In genomic region chr1:246063013-246063616, GRCh38 we compare ENCODE assay signal across 19 cellular contexts.
"Had no signal": no experiment of that assay in that cellular context is flagged by ENCODE, and none has a peak within 500 bp of the region (broad histone marks: within the 10 kb centered on the region; RNA-seq: fewer than 3 reads in every experiment).

No MANE protein-coding gene starts in this region.

- H3K27ac ChIP-seq: adrenal gland, Peyer's patch, RWPE1 had no signal

- H3K27ac Mint-ChIP-seq: activated CD8-positive, alpha-beta T cell treated with anti-CD3 and anti-CD28 coated beads, Interleukin-2, amount 10 ng/mL, durations not matched to agents 7 days and 5 days; activated naive CD8-positive, alpha-beta T cell treated with anti-CD3 and anti-CD28 coated beads, Interleukin-2, amount 10 ng/mL, durations not matched to agents 7 days and 5 days; T-helper 1 cell treated with Interleukin-12 subunit alpha and Interleukin-12 subunit beta and Interleukin-4 antibody, amounts not matched to agents 30 μg/mL and 1 μg/mL, for 36 hours had no signal

- DNase-seq: activated CD4-positive, alpha-beta T cell treated with anti-CD3 and anti-CD28 coated beads for 48 hours; activated CD4-positive, alpha-beta T cell treated with anti-CD3 and anti-CD28 coated beads, Interleukin-2, amount 50 U/mL, for 4 hours; activated CD4-positive, CD25-positive, alpha-beta regulatory T cell treated with anti-CD3 and anti-CD28 coated beads, Interleukin-2, amount 50 U/mL, for 72 hours; activated CD8-positive, alpha-beta memory T cell treated with anti-CD3 and anti-CD28 coated beads, Interleukin-2, amount 50 U/mL, for 48 hours; activated CD8-positive, alpha-beta T cell treated with anti-CD3 and anti-CD28 coated beads, Interleukin-2, amount 10 ng/mL, durations not matched to agents 7 days and 5 days; activated naive CD4-positive, alpha-beta T cell treated with anti-CD3 and anti-CD28 coated beads, Interleukin-2, amount 50 U/mL, for 16 hours; activated naive CD8-positive, alpha-beta T cell treated with anti-CD3 and anti-CD28 coated beads, Interleukin-2, amount 10 ng/mL, durations not matched to agents 7 days and 5 days; activated T-cell treated with anti-CD3 and anti-CD28 coated beads, Interleukin-2, amount 50 U/mL, for 1 hour; adrenal gland; anterior cingulate cortex; caudate nucleus; NCI-H1092; NCI-H1417; NCI-H1930; NCI-H510A treated with DMSO at 0.1 percent for 48 hours; Peyer's patch; SHP77 treated with DMSO at 0.1 percent for 48 hours had no signal

- H3K36me3 ChIP-seq: adrenal gland, Peyer's patch had no signal

- H3K4me3 ChIP-seq: adrenal gland, Peyer's patch had no signal

- H3K27me3 ChIP-seq: adrenal gland, Peyer's patch had no signal

- H3K4me1 ChIP-seq: Peyer's patch had no signal

- H3K9me3 Mint-ChIP-seq: activated naive CD8-positive, alpha-beta T cell treated with anti-CD3 and anti-CD28 coated beads, Interleukin-2, amount 10 ng/mL, durations not matched to agents 7 days and 5 days; T-helper 1 cell treated with Interleukin-12 subunit alpha and Interleukin-12 subunit beta and Interleukin-4 antibody, amounts not matched to agents 30 μg/mL and 1 μg/mL, for 36 hours had no signal

- H3K9me3 ChIP-seq: adrenal gland, Peyer's patch had no signal

- H3K4me3 Mint-ChIP-seq: activated CD8-positive, alpha-beta T cell treated with anti-CD3 and anti-CD28 coated beads, Interleukin-2, amount 10 ng/mL, durations not matched to agents 7 days and 5 days; activated naive CD8-positive, alpha-beta T cell treated with anti-CD3 and anti-CD28 coated beads, Interleukin-2, amount 10 ng/mL, durations not matched to agents 7 days and 5 days; T-helper 1 cell treated with Interleukin-12 subunit alpha and Interleukin-12 subunit beta and Interleukin-4 antibody, amounts not matched to agents 30 μg/mL and 1 μg/mL, for 36 hours had no signal

- ATAC-seq: activated CD8-positive, alpha-beta T cell treated with anti-CD3 and anti-CD28 coated beads, Interleukin-2, amount 10 ng/mL, durations not matched to agents 7 days and 5 days had no signal
